In genomic region chr19:1449467-1450442, GRCh38 we compare ENCODE assay signal across 9 cellular contexts. TPM values are rescaled to one million over a fixed set of nuclear protein-coding genes. Genes with fewer than 3 reads are reported as not detected.
A peak's percentile ranks its signal among the peaks of the same experiment; 100 is the strongest.
DNase-seq lines count a peak whose midpoint lies in the region; TF ChIP-seq lines count a peak whose summit lies in the region.
"Had no signal": no experiment of that assay in that cellular context is flagged by ENCODE, and none has a peak within 500 bp of the region (broad histone marks: within the 10 kb centered on the region; RNA-seq: fewer than 3 reads in every experiment).

A gene with protein sequence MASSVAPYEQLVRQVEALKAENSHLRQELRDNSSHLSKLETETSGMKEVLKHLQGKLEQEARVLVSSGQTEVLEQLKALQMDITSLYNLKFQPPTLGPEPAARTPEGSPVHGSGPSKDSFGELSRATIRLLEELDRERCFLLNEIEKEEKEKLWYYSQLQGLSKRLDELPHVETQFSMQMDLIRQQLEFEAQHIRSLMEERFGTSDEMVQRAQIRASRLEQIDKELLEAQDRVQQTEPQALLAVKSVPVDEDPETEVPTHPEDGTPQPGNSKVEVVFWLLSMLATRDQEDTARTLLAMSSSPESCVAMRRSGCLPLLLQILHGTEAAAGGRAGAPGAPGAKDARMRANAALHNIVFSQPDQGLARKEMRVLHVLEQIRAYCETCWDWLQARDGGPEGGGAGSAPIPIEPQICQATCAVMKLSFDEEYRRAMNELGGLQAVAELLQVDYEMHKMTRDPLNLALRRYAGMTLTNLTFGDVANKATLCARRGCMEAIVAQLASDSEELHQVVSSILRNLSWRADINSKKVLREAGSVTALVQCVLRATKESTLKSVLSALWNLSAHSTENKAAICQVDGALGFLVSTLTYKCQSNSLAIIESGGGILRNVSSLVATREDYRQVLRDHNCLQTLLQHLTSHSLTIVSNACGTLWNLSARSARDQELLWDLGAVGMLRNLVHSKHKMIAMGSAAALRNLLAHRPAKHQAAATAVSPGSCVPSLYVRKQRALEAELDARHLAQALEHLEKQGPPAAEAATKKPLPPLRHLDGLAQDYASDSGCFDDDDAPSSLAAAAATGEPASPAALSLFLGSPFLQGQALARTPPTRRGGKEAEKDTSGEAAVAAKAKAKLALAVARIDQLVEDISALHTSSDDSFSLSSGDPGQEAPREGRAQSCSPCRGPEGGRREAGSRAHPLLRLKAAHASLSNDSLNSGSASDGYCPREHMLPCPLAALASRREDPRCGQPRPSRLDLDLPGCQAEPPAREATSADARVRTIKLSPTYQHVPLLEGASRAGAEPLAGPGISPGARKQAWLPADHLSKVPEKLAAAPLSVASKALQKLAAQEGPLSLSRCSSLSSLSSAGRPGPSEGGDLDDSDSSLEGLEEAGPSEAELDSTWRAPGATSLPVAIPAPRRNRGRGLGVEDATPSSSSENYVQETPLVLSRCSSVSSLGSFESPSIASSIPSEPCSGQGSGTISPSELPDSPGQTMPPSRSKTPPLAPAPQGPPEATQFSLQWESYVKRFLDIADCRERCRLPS (N-terminal part only) (plus strand): TSS chr19:1450121. CDS start chr19:1453002, 2,881 bp downstream.

- H3K27ac ChIP-seq in testis (no peak within 1 kb of the TSS), uterus (no peak within 1 kb of the TSS)
- H3K27ac ChIP-seq: ovary had no signal

- TF ChIP-seq POLR2A in testis (IDR thresholded peaks at IDR 0.05) = no peak
- no peak for TF ChIP-seq POLR2A in uterus (IDR thresholded peaks at IDR 0.05)

- peaks cover 4% of the 10 kb centered on the region for H3K9me3 Mint-ChIP-seq in nephron progenitor cell

- H3K27ac Mint-ChIP-seq in nephron progenitor cell = no peak within 1 kb of the TSS

- WGBS in testis, 2 donors = 4 to 6% methylated on average over 18 to 73 of the region's 74 CpGs

- H3K4me1 ChIP-seq in testis (peaks cover 31% of the 10 kb centered on the region), uterus (peaks cover 0 to 27% of the 10 kb centered on the region in 2 donors)

- H3K27me3 ChIP-seq in testis (peaks cover 3% of the 10 kb centered on the region), uterus (peaks cover 37 to 61% of the 10 kb centered on the region in 2 donors)

- intact Hi-C loops in testis (cut with DNase I; ENCODE audit: low total_unique reads) = no loop called here
- intact Hi-C loops in uterus (cut with DNase I; ENCODE audit: low total_unique reads) = no loop called here

- H3K27me3 Mint-ChIP-seq in nephron progenitor cell (ENCODE audit: low read depth, poor library complexity) = peaks cover 90% of the 10 kb centered on the region

- H3K4me3 ChIP-seq in testis (no peak within 1 kb of the TSS), uterus (no peak within 1 kb of the TSS)
- H3K4me3 ChIP-seq: ovary had no signal

- peak within 1 kb of the TSS; percentile 47 for H3K4me3 Mint-ChIP-seq in nephron progenitor cell

- no peaks in the 10 kb centered on the region for H3K36me3 Mint-ChIP-seq in nephron progenitor cell (ENCODE audit: low read depth)

- DNase-seq in D341Med (ENCODE audit: low spot score) (peak; percentile 96), NCI-H1105 treated with DMSO at 0.1 percent for 48 hours (lab: John Stamatoyannopoulos, UW) (peak; percentile 87), anterior cingulate cortex (lab: John Stamatoyannopoulos, UW) (peak; percentile 32 to 93 (median 82)), nephron progenitor cell (peak; percentile 77), glomerular visceral epithelial cell (ENCODE audit: extremely low spot score) (no peak), testis (no peak), uterus (no peak)
- no peak for DNase-seq in stimulated activated CD4-positive, alpha-beta T cell treated with anti-CD3 and anti-CD28 coated beads, Interleukin-4, amount 100 ng/mL, for 4 hours

- TF ChIP-seq CTCF in nephron progenitor cell (IDR thresholded peaks at IDR 0.05) (no peak), testis (IDR thresholded peaks at IDR 0.05) (no peak), uterus (IDR thresholded peaks at IDR 0.05) (no peak)

- H3K36me3 ChIP-seq in testis (ENCODE audit: low read depth, missing control alignments) (no peaks in the 10 kb centered on the region), uterus (no peaks in the 10 kb centered on the region)
- H3K36me3 ChIP-seq: ovary had no signal

- H3K9me3 ChIP-seq in testis (no peaks in the 10 kb centered on the region), uterus (no peaks in the 10 kb centered on the region)
- H3K9me3 ChIP-seq: ovary had no signal

- H3K4me1 Mint-ChIP-seq in nephron progenitor cell = peaks cover 10% of the 10 kb centered on the region

RNA-seq across cellular contexts. Expression of the gene that starts here (rescaled TPM):
- total RNA-seq in testis (1 to 10 TPM; 4.6 to 5.9 TPM), uterus (1 to 10 TPM in 1 of 4 donors, under 1 TPM in 2, not detected in 1; 0.12 to 3.5 (median 0.77) TPM)
- 2.8 TPM for polyA plus RNA-seq in testis (ENCODE audit: insufficient read depth, low read depth, low replicate concordance)

Comparison
In these comparisons a context has a peak if more than half of its experiments do, and no peak if none do; other contexts are left out.
1. DNase-seq: peak in D341Med (single experiment), NCI-H1105 treated with DMSO at 0.1 percent for 48 hours (single experiment), anterior cingulate cortex (58 of 58) and nephron progenitor cell (single experiment); none in stimulated activated CD4-positive, alpha-beta T cell treated with anti-CD3 and anti-CD28 coated beads, Interleukin-4, amount 100 ng/mL, for 4 hours (0 of 2), glomerular visceral epithelial cell (single experiment), testis (single experiment) and uterus (0 of 2).